25 cellular contexts compared by ENCODE assay signal in the genomic region with DNA sequence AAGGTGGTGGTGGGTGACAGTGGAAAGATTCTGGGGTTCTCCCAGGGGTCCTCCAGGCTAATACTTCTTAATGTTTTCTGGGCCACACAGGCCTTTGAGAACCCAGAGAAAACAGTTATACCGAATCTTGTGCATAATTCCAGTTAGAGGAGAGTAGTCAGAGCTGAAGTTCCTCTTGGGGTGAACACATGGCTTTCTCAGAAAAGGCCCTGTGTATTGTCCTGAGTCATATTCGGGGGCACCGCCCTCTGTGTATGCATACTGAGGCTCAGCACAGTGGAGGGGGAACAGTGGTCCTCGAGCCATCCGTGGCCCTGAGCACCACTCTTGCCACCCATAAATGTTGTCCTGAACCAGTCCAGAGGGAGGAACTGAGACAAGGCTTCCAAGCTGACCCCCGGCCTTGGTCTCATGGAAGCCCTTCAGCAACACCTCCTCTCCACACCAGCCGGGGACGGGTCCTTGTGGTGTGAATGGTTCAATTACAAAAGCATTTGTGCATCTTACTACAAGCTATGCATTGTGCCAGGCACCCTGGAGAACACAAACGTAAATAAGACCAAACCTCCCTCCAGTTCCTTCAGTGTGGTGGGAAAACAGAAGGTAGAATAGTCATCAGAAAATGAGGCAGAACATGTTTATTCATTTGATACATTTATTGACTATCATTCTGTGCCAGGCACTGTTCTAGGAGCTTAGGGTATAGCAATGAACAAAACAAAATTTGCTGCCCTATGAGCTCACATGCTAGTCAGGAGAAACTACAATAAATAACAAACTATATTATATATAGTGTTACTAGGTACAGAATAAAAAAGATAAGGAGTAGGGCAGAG. TPM values are rescaled to one million over a fixed set of nuclear protein-coding genes. Genes with fewer than 3 reads are reported as not detected.
"Had no signal": no experiment of that assay in that cellular context is flagged by ENCODE, and none has a peak within 500 bp of the region (broad histone marks: within the 10 kb centered on the region; RNA-seq: fewer than 3 reads in every experiment).

No MANE protein-coding gene starts in this region.

- FAIRE-seq: frontal cortex had no signal

- H3K79me2 ChIP-seq: parathyroid adenoma had no signal

- H3K27me3 ChIP-seq: adrenal gland, ascending aorta, brain microvascular endothelial cell, esophagus muscularis mucosa, thyroid gland had no signal

- H3K36me3 Mint-ChIP-seq: activated naive CD8-positive, alpha-beta T cell had no signal

- H3K4me3 Mint-ChIP-seq: activated naive CD8-positive, alpha-beta T cell; effector memory CD8-positive, alpha-beta T cell; nephron; stimulated activated naive CD8-positive, alpha-beta T cell treated with anti-CD3 and anti-CD28 coated beads, Interleukin-15, Interleukin-2, amounts not matched to agents 100 ng/mL and 50 ng/mL, for 24 hours had no signal

- DNase-seq: activated CD4-positive, CD25-positive, alpha-beta regulatory T cell treated with anti-CD3 and anti-CD28 coated beads, Interleukin-2, amount 50 U/mL, for 72 hours; activated naive CD4-positive, alpha-beta T cell; adrenal gland; brain microvascular endothelial cell; caudate nucleus; effector memory CD8-positive, alpha-beta T cell; hippocampal formation; left ventricle myocardium inferior; midbrain; right cardiac atrium; stimulated activated CD4-positive, alpha-beta T cell treated with anti-CD3 and anti-CD28 coated beads, Interleukin-12 subunit alpha, Interleukin-12 subunit beta, amount 100 ng/mL, for 4 hours; stimulated activated CD4-positive, alpha-beta T cell treated with anti-CD3 and anti-CD28 coated beads, Interleukin-4, amount 100 ng/mL, for 4 hours; substantia nigra; T1000; thyroid gland had no signal

- H3K4me1 ChIP-seq: ascending aorta, left ventricle myocardium inferior, thyroid gland had no signal

- H3K9ac ChIP-seq: parathyroid adenoma had no signal

- H3K4me1 Mint-ChIP-seq: nephron had no signal

- H3K9me3 Mint-ChIP-seq: activated T-helper 2 cell treated with anti-CD3 and anti-CD28 coated beads, Interferon-gamma antibody, Interleukin-2, Interleukin-4, amounts not matched to agents 10 μg/mL and 5 μg/mL and 100 μg/mL, durations not matched to agents 14 hours and 24 hours and 36 hours; effector memory CD8-positive, alpha-beta T cell; nephron; stimulated activated naive CD8-positive, alpha-beta T cell treated with anti-CD3 and anti-CD28 coated beads, Interleukin-15, Interleukin-2, amounts not matched to agents 100 ng/mL and 50 ng/mL, for 24 hours had no signal

- H3K27ac Mint-ChIP-seq: activated naive CD8-positive, alpha-beta T cell; activated T-helper 2 cell treated with anti-CD3 and anti-CD28 coated beads, Interferon-gamma antibody, Interleukin-2, Interleukin-4, amounts not matched to agents 10 μg/mL and 5 μg/mL and 100 μg/mL, durations not matched to agents 14 hours and 24 hours and 36 hours; effector memory CD8-positive, alpha-beta T cell; stimulated activated naive CD8-positive, alpha-beta T cell treated with anti-CD3 and anti-CD28 coated beads, Interleukin-15, Interleukin-2, amounts not matched to agents 100 ng/mL and 50 ng/mL, for 24 hours had no signal

- H3K27me3 Mint-ChIP-seq: stimulated activated naive CD8-positive, alpha-beta T cell treated with anti-CD3 and anti-CD28 coated beads, Interleukin-15, Interleukin-2, amounts not matched to agents 100 ng/mL and 50 ng/mL, for 24 hours had no signal

- ATAC-seq: effector memory CD8-positive, alpha-beta T cell; right cardiac atrium had no signal

- H3K27ac ChIP-seq: adrenal gland, ascending aorta, brain microvascular endothelial cell, esophagus muscularis mucosa, left ventricle myocardium inferior, parathyroid adenoma, thyroid gland, VCaP had no signal

- H2AFZ ChIP-seq: parathyroid adenoma had no signal

- H3K4me3 ChIP-seq: adrenal gland, ascending aorta, esophagus muscularis mucosa, left ventricle myocardium inferior, thyroid gland had no signal

- H3K36me3 ChIP-seq: adrenal gland, ascending aorta, brain microvascular endothelial cell, esophagus muscularis mucosa, left ventricle myocardium inferior, thyroid gland had no signal

- H3K9me3 ChIP-seq: adrenal gland, ascending aorta, esophagus muscularis mucosa, left ventricle myocardium inferior, thyroid gland had no signal

RNA-seq across cellular contexts. Expression of a gene that starts 9.9 kb away (rescaled TPM):
- total RNA-seq: ascending aorta, left ventricle myocardium inferior, right cardiac atrium, skeletal muscle tissue, thyroid gland had no signal
- polyA plus RNA-seq: right cardiac atrium had no signal
